15 cellular contexts compared by ENCODE assay signal in the genomic region with DNA sequence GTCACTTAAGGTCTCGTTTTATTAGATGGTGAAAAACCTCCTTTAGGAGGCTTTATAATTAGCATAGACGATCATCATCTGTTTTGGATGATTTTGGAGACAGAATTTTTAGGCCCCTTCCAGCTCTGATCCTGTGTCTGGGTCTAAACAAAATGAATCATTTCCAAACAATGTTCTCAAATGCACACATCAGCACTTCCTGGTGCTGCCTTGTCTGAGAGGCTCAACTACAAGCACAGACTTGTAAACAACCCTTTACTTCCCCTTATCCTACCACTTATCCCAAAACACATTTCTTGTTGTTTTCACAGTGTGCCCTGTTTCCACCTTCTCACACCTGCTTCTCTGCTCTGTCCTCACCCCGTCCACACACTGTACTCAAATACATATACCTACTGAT.
A peak's percentile ranks its signal among the peaks of the same experiment; 100 is the strongest.
DNase-seq lines count a peak whose midpoint lies in the region; ATAC-seq, FAIRE-seq and TF ChIP-seq lines count a peak whose summit lies in the region.
"Had no signal": no experiment of that assay in that cellular context is flagged by ENCODE, and none has a peak within 500 bp of the region (broad histone marks: within the 10 kb centered on the region; RNA-seq: fewer than 3 reads in every experiment).

No MANE protein-coding gene starts in this region.

- H3K4me2 ChIP-seq in A549 (peak overlapping the region; percentile 25; the same call in 2 of the 3 replicates), keratinocyte (ENCODE audit: control insufficient read depth, extremely low read depth, insufficient read depth, low read depth, low read length) (peak overlapping the region; percentile 77)

- H3K9me3 ChIP-seq in A549 (no peaks in the 10 kb centered on the region), breast epithelium (no peaks in the 10 kb centered on the region), keratinocyte (ENCODE audit: control insufficient read depth, low read depth, low read length) (no peaks in the 10 kb centered on the region)
- H3K9me3 ChIP-seq: colonic mucosa, SJSA1 had no signal

- no peak for TF ChIP-seq POLR2A in A549 (IDR thresholded peaks at IDR 0.05; ENCODE audit: low read length)
- no peak for TF ChIP-seq POLR2A in breast epithelium (IDR thresholded peaks at IDR 0.05)

- H3K4me3 ChIP-seq in A549 (no peak overlapping the region), breast epithelium (no peak overlapping the region), keratinocyte (ENCODE audit: control insufficient read depth in 2 of 3, extremely low read depth in 1 of 3, insufficient read depth in 2 of 3, low read depth in 1 of 3, low read length in 3 of 3) (no peak overlapping the region)
- H3K4me3 ChIP-seq: colonic mucosa, SJSA1 had no signal

- BruUV-seq in Calu3 (replicated peaks; lab: Mats Ljungman, UMichigan): no TSS peak

- CTCF ChIA-PET in A549 (lab: Yijun Ruan, JAX) (no interaction called here), Calu3 (lab: Charles Lee) (no interaction called here)

- no peaks in the 10 kb centered on the region for H3K4me1 ChIP-seq in A549
- H3K4me1 ChIP-seq in breast epithelium: no peaks in the 10 kb centered on the region
- H3K4me1 ChIP-seq in keratinocyte (ENCODE audit: control insufficient read depth, extremely low read depth, insufficient read depth, low read length): peaks cover 7% of the 10 kb centered on the region
- H3K4me1 ChIP-seq: colonic mucosa had no signal

- H3K79me2 ChIP-seq in keratinocyte (ENCODE audit: control insufficient read depth, insufficient read depth, low read length): no peaks in the 10 kb centered on the region

- H3K9ac ChIP-seq in keratinocyte (ENCODE audit: control insufficient read depth, extremely low read depth, insufficient read depth, low read length): no peak overlapping the region

- intact Hi-C loops in breast epithelium (cut with DNase I; ENCODE audit: low total_unique reads): no loop called here
- intact Hi-C loops in Calu3 (cut with micrococcal nuclease; ENCODE audit: unreplicated experiment): no loop called here

- DNase-seq in A549 (ENCODE audit: low read depth in 1 of 2, low spot score in 1 of 2) (peak in 1 of 2 experiments; percentile 18), HTR-8/SVneo (ENCODE audit: insufficient read length, low spot score) (peak; percentile 6), breast epithelium (ENCODE audit: low spot score in 2 of 2) (no peak), keratinocyte (ENCODE audit: low read depth, low spot score) (no peak), D341Med (ENCODE audit: low spot score) (no peak), Calu3 (no peak), middle frontal gyrus (ENCODE audit: extremely low spot score, low spot score) (no peak)
- DNase-seq: activated CD4-positive, alpha-beta T cell treated with anti-CD3 and anti-CD28 coated beads for 1 hour; colonic mucosa; H7; NCI-H524 treated with DMSO at 0.1 percent for 48 hours; small intestine had no signal

- FAIRE-seq in A549 (lab: Jason Lieb, UNC) (no peak), HTR-8/SVneo (lab: Jason Lieb, UNC) (peak; percentile 86), keratinocyte (lab: Jason Lieb, UNC) (peak; percentile 97)

- H3K27ac ChIP-seq in A549: no peak overlapping the region
- peak overlapping the region; percentile 26 to 77 for H3K27ac ChIP-seq in breast epithelium
- H3K27ac ChIP-seq in keratinocyte (ENCODE audit: control insufficient read depth, insufficient read depth, low read length): no peak overlapping the region
- H3K27ac ChIP-seq: colonic mucosa, SJSA1 had no signal

- H3K27ac Mint-ChIP-seq in Calu3 (ENCODE audit: unreplicated experiment): no peak overlapping the region
- H3K27ac Mint-ChIP-seq: activated T-helper 1 cell treated with anti-CD3 and anti-CD28 coated beads, Interleukin-12 subunit alpha, Interleukin-12 subunit beta, Interleukin-2, Interleukin-4 antibody, amounts not matched to agents 30 ng/mL and 10 ng/mL and 1 ng/mL, durations not matched to agents 14 hours and 24 hours and 36 hours had no signal

- H3K9me3 Mint-ChIP-seq in Calu3 (ENCODE audit: low read depth, unreplicated experiment): peaks cover 3% of the 10 kb centered on the region
- H3K9me3 Mint-ChIP-seq: activated T-helper 1 cell treated with anti-CD3 and anti-CD28 coated beads, Interleukin-12 subunit alpha, Interleukin-12 subunit beta, Interleukin-2, Interleukin-4 antibody, amounts not matched to agents 30 ng/mL and 10 ng/mL and 1 ng/mL, durations not matched to agents 14 hours and 24 hours and 36 hours had no signal

- TF ChIP-seq CTCF in A549 (IDR thresholded peaks at IDR 0.05): no peak
- TF ChIP-seq CTCF in breast epithelium (IDR thresholded peaks at IDR 0.05): no peak
- TF ChIP-seq CTCF in keratinocyte (optimal IDR thresholded peaks at IDR 0.05 in 1 of 3, IDR thresholded peaks at IDR 0.05 in 1 of 3, conservative IDR thresholded peaks at IDR 0.05 in 1 of 3; ENCODE audit: extremely low read depth in 1 of 3, insufficient read depth in 2 of 3, low read length in 3 of 3): no peak
- TF ChIP-seq CTCF in Calu3 (IDR thresholded peaks at IDR 0.05; ENCODE audit: unreplicated experiment): no peak

- no peak for TF ChIP-seq RAD21 in A549 (conservative IDR thresholded peaks at IDR 0.05 in 1 of 2, IDR thresholded peaks at IDR 0.05 in 1 of 2)

- dilution Hi-C loops in keratinocyte (cut with MboI; ENCODE audit: extremely low pct_ligation_motif_present, low sequenced_read_pairs): no loop called here

- peak in 1 of 2 experiments; percentile 47; a peak in 1 of 6 replicates for ATAC-seq in A549
- ATAC-seq in GM21360 (IDR thresholded peaks at IDR 0.05; ENCODE audit: unreplicated experiment): no peak

- H3K4me1 Mint-ChIP-seq in Calu3 (ENCODE audit: low read depth, unreplicated experiment): no peaks in the 10 kb centered on the region

- H3K27me3 ChIP-seq in breast epithelium (no peaks in the 10 kb centered on the region), keratinocyte (ENCODE audit: control insufficient read depth, extremely low read depth, insufficient read depth, low read length) (no peaks in the 10 kb centered on the region)
- H3K27me3 ChIP-seq: colonic mucosa, SJSA1 had no signal

- POLR2A ChIA-PET in A549 (lab: Yijun Ruan, JAX): no interaction called here

- no peak for TF ChIP-seq EP300 in A549 (IDR thresholded peaks at IDR 0.05)

- H3K4me3 Mint-ChIP-seq in Calu3 (ENCODE audit: low read depth, unreplicated experiment): no peak overlapping the region
- H3K4me3 Mint-ChIP-seq: activated T-helper 1 cell treated with anti-CD3 and anti-CD28 coated beads, Interleukin-12 subunit alpha, Interleukin-12 subunit beta, Interleukin-2, Interleukin-4 antibody, amounts not matched to agents 30 ng/mL and 10 ng/mL and 1 ng/mL, durations not matched to agents 14 hours and 24 hours and 36 hours had no signal

- H3K36me3 ChIP-seq in breast epithelium (no peaks in the 10 kb centered on the region), keratinocyte (ENCODE audit: control insufficient read depth in 2 of 2, extremely low read depth in 1 of 2, insufficient read depth in 2 of 2, low read length in 2 of 2) (no peaks in the 10 kb centered on the region)
- H3K36me3 ChIP-seq: colonic mucosa, SJSA1 had no signal

- H4K20me1 ChIP-seq in keratinocyte (ENCODE audit: control insufficient read depth, extremely low read depth, insufficient read depth, low read length): no peaks in the 10 kb centered on the region

- H3K36me3 Mint-ChIP-seq in Calu3 (ENCODE audit: insufficient read depth, unreplicated experiment): no peaks in the 10 kb centered on the region

- peak overlapping the region; percentile 58 for H2AFZ ChIP-seq in keratinocyte (ENCODE audit: control insufficient read depth, low read length)

- WGBS in A549 (ENCODE audit: missing lambda C conversion rate): 34% methylated on average over 3 of the region's 3 CpGs

- no peaks in the 10 kb centered on the region for H3K9me1 ChIP-seq in keratinocyte (ENCODE audit: control insufficient read depth, extremely low read depth, insufficient read depth, low read length)

- no peaks in the 10 kb centered on the region for H3K27me3 Mint-ChIP-seq in Calu3 (ENCODE audit: unreplicated experiment)

TF ChIP-seq in A549, 52 proteins besides CTCF, POLR2A, EP300 and RAD21:
- no peak for TF ChIP-seq HOXB13 (CRISPR knock-in tag; IDR thresholded peaks at IDR 0.05; ENCODE audit: low read depth)
- peak; percentile 77 for TF ChIP-seq MAFK (IDR thresholded peaks at IDR 0.05; ENCODE audit: partially characterized antibody)
- TF ChIP-seq, protein P1, sequence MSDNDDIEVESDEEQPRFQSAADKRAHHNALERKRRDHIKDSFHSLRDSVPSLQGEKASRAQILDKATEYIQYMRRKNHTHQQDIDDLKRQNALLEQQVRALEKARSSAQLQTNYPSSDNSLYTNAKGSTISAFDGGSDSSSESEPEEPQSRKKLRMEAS (IDR thresholded peaks at IDR 0.05): no peak
- no peak for TF ChIP-seq POLR2AphosphoS2 (conservative IDR thresholded peaks at IDR 0.05; ENCODE audit: low read length)
- TF ChIP-seq CBX8 (IDR thresholded peaks at IDR 0.05): no peak

Comparison
In these comparisons a context has a peak if more than half of its experiments do, and no peak if none do; other contexts are left out.
1. H3K27ac ChIP-seq: peak in breast epithelium (2 of 2); none in A549 (0 of 2) and keratinocyte (single experiment).